1 cellular context compared by ENCODE assay signal in the genomic region with DNA sequence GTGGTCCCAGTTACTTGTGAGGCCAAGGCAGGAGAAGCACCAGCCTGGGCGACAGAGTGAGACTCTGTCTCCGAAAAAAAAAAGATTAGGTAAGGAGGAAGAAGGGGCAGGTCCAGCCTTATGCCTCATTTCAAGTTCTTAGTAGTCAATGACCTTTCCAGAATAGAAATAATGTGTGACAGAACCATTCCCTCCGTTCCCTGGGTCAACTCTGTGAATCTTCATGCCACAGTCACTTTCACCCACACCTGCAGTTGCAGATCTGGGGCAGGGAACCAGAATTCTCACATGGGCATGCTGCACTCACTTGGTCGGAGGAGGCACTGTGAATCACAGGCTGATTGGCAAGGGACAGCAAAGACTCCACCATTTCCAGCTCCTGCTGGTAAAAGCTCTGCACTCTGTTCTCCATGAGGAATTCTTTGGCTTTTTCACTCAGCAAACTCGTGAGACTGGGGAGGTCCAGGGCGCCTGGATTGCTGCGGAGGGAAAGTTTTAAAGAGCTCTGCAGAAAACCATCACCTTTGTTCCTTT.
TF ChIP-seq lines count a peak whose summit lies in the region.

No MANE protein-coding gene starts in this region.

TF ChIP-seq in IMR-90, 13 proteins besides CTCF, POLR2A, EP300 and RAD21 (continued from another document):
- TF ChIP-seq, protein P1, sequence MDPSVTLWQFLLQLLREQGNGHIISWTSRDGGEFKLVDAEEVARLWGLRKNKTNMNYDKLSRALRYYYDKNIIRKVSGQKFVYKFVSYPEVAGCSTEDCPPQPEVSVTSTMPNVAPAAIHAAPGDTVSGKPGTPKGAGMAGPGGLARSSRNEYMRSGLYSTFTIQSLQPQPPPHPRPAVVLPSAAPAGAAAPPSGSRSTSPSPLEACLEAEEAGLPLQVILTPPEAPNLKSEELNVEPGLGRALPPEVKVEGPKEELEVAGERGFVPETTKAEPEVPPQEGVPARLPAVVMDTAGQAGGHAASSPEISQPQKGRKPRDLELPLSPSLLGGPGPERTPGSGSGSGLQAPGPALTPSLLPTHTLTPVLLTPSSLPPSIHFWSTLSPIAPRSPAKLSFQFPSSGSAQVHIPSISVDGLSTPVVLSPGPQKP (IDR thresholded peaks at IDR 0.05; ENCODE audit: borderline replicate concordance, low read depth, low read length): no peak
- TF ChIP-seq MXI1 (IDR thresholded peaks at IDR 0.05; ENCODE audit: borderline replicate concordance, low read depth, low read length): no peak
- TF ChIP-seq NFE2L2 (IDR thresholded peaks at IDR 0.05; ENCODE audit: low read depth, low read length): no peak
- TF ChIP-seq, protein P2, sequence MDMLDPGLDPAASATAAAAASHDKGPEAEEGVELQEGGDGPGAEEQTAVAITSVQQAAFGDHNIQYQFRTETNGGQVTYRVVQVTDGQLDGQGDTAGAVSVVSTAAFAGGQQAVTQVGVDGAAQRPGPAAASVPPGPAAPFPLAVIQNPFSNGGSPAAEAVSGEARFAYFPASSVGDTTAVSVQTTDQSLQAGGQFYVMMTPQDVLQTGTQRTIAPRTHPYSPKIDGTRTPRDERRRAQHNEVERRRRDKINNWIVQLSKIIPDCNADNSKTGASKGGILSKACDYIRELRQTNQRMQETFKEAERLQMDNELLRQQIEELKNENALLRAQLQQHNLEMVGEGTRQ (IDR thresholded peaks at IDR 0.05; ENCODE audit: low read depth, low read length): no peak
TF ChIP-seq in IMR-90: peak in this region for 0.
